In the genomic region with DNA sequence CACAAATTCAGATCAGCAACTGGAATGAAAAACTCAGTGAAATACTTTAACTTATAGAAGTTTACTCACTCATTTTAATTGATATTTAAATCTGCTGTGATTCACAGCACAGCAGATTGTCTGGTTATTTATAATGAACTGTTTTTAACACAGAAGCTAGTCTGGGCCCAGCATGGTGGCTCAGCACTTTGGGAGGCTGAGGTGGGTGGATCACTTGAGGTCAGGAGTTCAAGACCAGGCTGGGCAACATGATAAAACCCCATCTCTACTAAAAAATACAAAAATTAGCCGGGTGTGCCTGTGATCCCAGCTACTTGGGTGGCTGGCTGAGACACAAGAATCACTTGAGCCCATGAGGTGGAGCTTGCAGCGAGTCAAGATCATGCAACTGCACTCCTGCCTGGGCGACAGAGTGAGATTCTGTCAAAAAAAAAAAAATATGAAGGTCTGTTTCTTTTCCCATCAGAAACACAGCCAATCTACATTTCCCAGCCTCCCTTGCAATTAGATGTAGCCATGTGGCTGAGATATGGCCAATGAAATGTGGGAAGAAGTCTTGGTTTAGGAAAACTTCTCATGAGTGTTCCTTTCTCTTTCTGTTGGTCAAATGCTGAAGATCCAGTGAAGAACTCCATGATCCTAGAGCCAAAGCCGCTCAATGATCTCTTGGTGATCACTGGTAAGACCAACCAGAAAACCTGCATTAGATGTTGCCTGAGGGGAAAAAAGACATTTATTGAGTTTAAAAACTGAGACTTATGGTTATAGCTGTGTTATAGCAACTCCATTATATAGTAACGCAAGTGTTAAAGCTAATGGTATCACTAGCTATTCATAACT, we compare ENCODE assay signal across 25 cellular contexts.
"Had no signal": no experiment of that assay in that cellular context is flagged by ENCODE, and none has a peak within 500 bp of the region (broad histone marks: within the 10 kb centered on the region; RNA-seq: fewer than 3 reads in every experiment).

No MANE protein-coding gene starts in this region.

- H3K27ac Mint-ChIP-seq: activated naive CD4-positive, alpha-beta T cell treated with anti-CD3 and anti-CD28 coated beads for 36 hours; activated naive CD4-positive, alpha-beta T cell treated with anti-CD3 and anti-CD28 coated beads, Interleukin-2, amount 50 U/mL, for 72 hours; activated T-helper 1 cell treated with anti-CD3 and anti-CD28 coated beads, Interleukin-12 subunit alpha, Interleukin-12 subunit beta, Interleukin-2, Interleukin-4 antibody, amounts not matched to agents 30 ng/mL and 10 ng/mL and 1 ng/mL, durations not matched to agents 14 hours and 24 hours and 36 hours had no signal

- H3K36me3 ChIP-seq: adrenal gland, breast epithelium, MG63, SJCRH30 had no signal

- ATAC-seq: activated naive CD4-positive, alpha-beta T cell treated with anti-CD3 and anti-CD28 coated beads, Interleukin-2, amount 50 U/mL, for 72 hours; activated T-cell treated with anti-CD3 and anti-CD28 coated beads, Interleukin-2, amount 50 U/mL, for 4 hours; body of pancreas had no signal

- H3K27ac ChIP-seq: adrenal gland, body of pancreas, breast epithelium, SJCRH30, SK-N-MC had no signal

- DNase-seq: activated CD8-positive, alpha-beta memory T cell treated with anti-CD3 and anti-CD28 coated beads, Interleukin-2, amount 50 U/mL, for 4 hours; activated gamma-delta T cell treated with Interleukin-2 at 50 U/mL for 16 hours; activated naive CD4-positive, alpha-beta T cell treated with anti-CD3 and anti-CD28 coated beads for 36 hours; activated T-cell treated with anti-CD3 and anti-CD28 coated beads for 4 hours; activated T-cell treated with anti-CD3 and anti-CD28 coated beads, Interleukin-2, amount 50 U/mL, for 4 hours; adrenal gland; body of pancreas; Kasumi-1; MG63; NCI-H1048; NCI-H1105 treated with DMSO at 0.1 percent for 48 hours; NCI-H1436 treated with DMSO at 0.1 percent for 48 hours; NCI-H1694 treated with DMSO at 0.1 percent for 48 hours; NCI-H2029; NCI-H345; NCI-H524 treated with DMSO at 0.1 percent for 48 hours; SHP77; SJCRH30; T1000 had no signal

- H3K9me3 ChIP-seq: adrenal gland, breast epithelium, MG63, SJCRH30 had no signal

- H3K4me1 ChIP-seq: adrenal gland, body of pancreas, breast epithelium had no signal

- H3K9me3 Mint-ChIP-seq: activated naive CD4-positive, alpha-beta T cell treated with anti-CD3 and anti-CD28 coated beads for 36 hours; activated naive CD4-positive, alpha-beta T cell treated with anti-CD3 and anti-CD28 coated beads, Interleukin-2, amount 50 U/mL, for 72 hours; activated T-cell treated with anti-CD3 and anti-CD28 coated beads, Interleukin-2, amount 50 U/mL, for 4 hours; activated T-helper 1 cell treated with anti-CD3 and anti-CD28 coated beads, Interleukin-12 subunit alpha, Interleukin-12 subunit beta, Interleukin-2, Interleukin-4 antibody, amounts not matched to agents 30 ng/mL and 10 ng/mL and 1 ng/mL, durations not matched to agents 14 hours and 24 hours and 36 hours had no signal

- H3K4me3 ChIP-seq: adrenal gland, body of pancreas, breast epithelium, SJCRH30 had no signal

- H3K27me3 ChIP-seq: MG63, SJCRH30 had no signal

- FAIRE-seq: astrocyte, TTC549 had no signal

- H3K4me3 Mint-ChIP-seq: activated naive CD4-positive, alpha-beta T cell treated with anti-CD3 and anti-CD28 coated beads for 36 hours; activated T-cell treated with anti-CD3 and anti-CD28 coated beads, Interleukin-2, amount 50 U/mL, for 4 hours had no signal
